In the genomic region with DNA sequence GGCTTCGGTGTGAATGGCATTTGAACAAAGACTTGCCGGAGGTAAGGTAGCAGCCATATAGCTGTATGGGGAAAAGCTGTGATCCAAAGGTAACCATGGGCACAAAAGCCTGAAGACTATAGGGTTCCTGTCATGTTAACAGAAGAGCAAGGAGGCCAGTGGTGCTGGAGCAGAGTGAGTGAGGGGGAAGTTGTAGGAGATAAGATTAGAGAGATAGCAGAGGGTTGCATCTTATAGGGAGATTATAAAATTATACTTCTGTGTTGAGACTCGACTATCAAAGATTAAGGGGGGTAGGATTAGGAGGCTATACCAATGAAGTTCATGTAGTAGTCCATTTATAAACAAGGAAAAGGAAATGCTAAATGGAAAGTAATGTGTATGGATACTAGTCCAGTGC, we compare ENCODE assay signal across 1 cellular context.
TF ChIP-seq lines count a peak whose summit lies in the region.

No MANE protein-coding gene starts in this region.

TF ChIP-seq in IMR-90, 13 proteins besides CTCF, POLR2A, EP300 and RAD21:
- TF ChIP-seq MXI1 (IDR thresholded peaks at IDR 0.05; ENCODE audit: borderline replicate concordance, low read depth, low read length) (no peak), FOS (IDR thresholded peaks at IDR 0.05; ENCODE audit: low read depth, low read length) (no peak), SMC3 (IDR thresholded peaks at IDR 0.05; ENCODE audit: low read depth, low read length) (no peak), NFE2L2 (IDR thresholded peaks at IDR 0.05; ENCODE audit: low read depth, low read length) (no peak), BHLHE40 (IDR thresholded peaks at IDR 0.05; ENCODE audit: low read depth, low read length) (no peak), CHD1 (IDR thresholded peaks at IDR 0.05; ENCODE audit: low read depth, low read length) (no peak), MAFK (IDR thresholded peaks at IDR 0.05; ENCODE audit: low read depth, low read length) (no peak), RFX5 (IDR thresholded peaks at IDR 0.05; ENCODE audit: low read depth, low read length) (no peak)
- TF ChIP-seq, protein P1, sequence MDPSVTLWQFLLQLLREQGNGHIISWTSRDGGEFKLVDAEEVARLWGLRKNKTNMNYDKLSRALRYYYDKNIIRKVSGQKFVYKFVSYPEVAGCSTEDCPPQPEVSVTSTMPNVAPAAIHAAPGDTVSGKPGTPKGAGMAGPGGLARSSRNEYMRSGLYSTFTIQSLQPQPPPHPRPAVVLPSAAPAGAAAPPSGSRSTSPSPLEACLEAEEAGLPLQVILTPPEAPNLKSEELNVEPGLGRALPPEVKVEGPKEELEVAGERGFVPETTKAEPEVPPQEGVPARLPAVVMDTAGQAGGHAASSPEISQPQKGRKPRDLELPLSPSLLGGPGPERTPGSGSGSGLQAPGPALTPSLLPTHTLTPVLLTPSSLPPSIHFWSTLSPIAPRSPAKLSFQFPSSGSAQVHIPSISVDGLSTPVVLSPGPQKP (IDR thresholded peaks at IDR 0.05; ENCODE audit: borderline replicate concordance, low read depth, low read length), result no peak
